In the genomic region with DNA sequence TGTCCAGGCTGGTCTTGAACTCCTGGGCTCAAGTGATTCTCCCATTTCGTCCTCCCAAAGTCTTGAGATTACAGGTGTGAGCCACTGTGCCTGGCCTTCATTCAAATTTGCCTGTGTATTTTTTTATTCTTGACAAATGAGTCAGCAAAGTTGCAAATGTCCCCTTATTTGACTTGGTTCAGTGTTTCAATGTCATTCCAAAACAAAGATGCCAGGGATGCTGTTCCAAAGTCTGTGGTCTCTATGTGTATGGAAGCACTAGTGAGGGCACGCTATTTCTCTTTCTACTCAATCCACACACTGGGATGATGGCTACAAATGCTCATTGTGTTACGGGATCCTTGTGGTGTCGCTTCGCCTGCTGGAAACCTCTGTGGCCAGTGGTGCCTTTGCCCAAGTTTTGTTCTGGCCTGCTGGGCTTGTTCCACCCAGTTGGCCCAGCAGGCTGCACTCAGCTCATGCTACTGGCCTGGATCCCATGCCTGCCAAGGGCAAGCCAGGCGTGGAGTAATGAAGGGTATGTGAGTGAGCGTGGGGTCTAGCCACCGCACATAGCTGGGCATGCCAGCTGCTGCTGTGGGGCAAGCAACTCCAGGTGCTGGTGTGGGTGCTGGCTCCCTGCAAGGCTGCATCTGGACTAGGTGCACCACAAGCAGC, we compare ENCODE assay signal across 18 cellular contexts. TPM values are rescaled to one million over a fixed set of nuclear protein-coding genes. Genes with fewer than 3 reads are reported as not detected.
DNase-seq lines count a peak whose midpoint lies in the region; ATAC-seq, FAIRE-seq and TF ChIP-seq lines count a peak whose summit lies in the region.
"Had no signal": no experiment of that assay in that cellular context is flagged by ENCODE, and none has a peak within 500 bp of the region (broad histone marks: within the 10 kb centered on the region; RNA-seq: fewer than 3 reads in every experiment).

No MANE protein-coding gene starts in this region.

- H3K9ac ChIP-seq in K562 (ENCODE audit: insufficient read depth in 1 of 2, low read depth in 2 of 2, low read length in 2 of 2) (no peak overlapping the region), liver (ENCODE audit: low read depth in 1 of 2, low read length in 2 of 2) (no peak overlapping the region), neuronal stem cell (ENCODE audit: low read depth, low read length, poor library complexity) (no peak overlapping the region)
- H3K9ac ChIP-seq: BLaER1 treated with 17β-estradiol and CSF1 and Interleukin-3, amounts not matched to agents 10 nM and 100 nM had no signal

- H3K79me2 ChIP-seq in K562 (ENCODE audit: control insufficient read depth, insufficient read depth, low read length): no peaks in the 10 kb centered on the region

- no peak overlapping the region for H2BK120ac ChIP-seq in neuronal stem cell (ENCODE audit: low read depth, low read length)

- H2BK15ac ChIP-seq in neuronal stem cell (ENCODE audit: low read length): no peak overlapping the region

- ATAC-seq in Right ventricle myocardium inferior (peak; percentile 9), K562 (no peak), HG03460 (IDR thresholded peaks at IDR 0.05; ENCODE audit: unreplicated experiment) (no peak), HG02759 (IDR thresholded peaks at IDR 0.05; ENCODE audit: unreplicated experiment) (no peak)
- ATAC-seq: CD8-positive, alpha-beta T cell; GM12878 had no signal

- no peaks in the 10 kb centered on the region for H3K9me1 ChIP-seq in K562 (ENCODE audit: control insufficient read depth, insufficient read depth, low read length)

- no peak for TF ChIP-seq CTCF in left ventricle myocardium inferior (IDR thresholded peaks at IDR 0.05; ENCODE audit: borderline replicate concordance)
- no peak for TF ChIP-seq CTCF in K562 (IDR thresholded peaks at IDR 0.05 in 2 of 3, conservative IDR thresholded peaks at IDR 0.05 in 1 of 3; ENCODE audit: insufficient read depth in 2 of 3, low read depth in 1 of 3, low read length in 3 of 3)
- no peak for TF ChIP-seq CTCF in liver (IDR thresholded peaks at IDR 0.05; ENCODE audit: low read depth, low read length, missing input control)
- no peak for TF ChIP-seq CTCF in prostate gland (IDR thresholded peaks at IDR 0.05)

- no peak for TF ChIP-seq EP300 in K562 (IDR thresholded peaks at IDR 0.05; ENCODE audit: low read length)

- H3K14ac ChIP-seq in neuronal stem cell (ENCODE audit: low read length): no peak overlapping the region

- intact Hi-C loops in Right ventricle myocardium inferior (cut with DNase I) (no loop called here), left ventricle myocardium inferior (cut with micrococcal nuclease) (no loop called here), K562 (cut with micrococcal nuclease) (no loop called here), prostate gland (cut with DNase I) (no loop called here)

- no TSS peak for BruUV-seq in K562 (replicated peaks; lab: Mats Ljungman, UMichigan)

- POLR2A ChIA-PET in K562 (lab: Yijun Ruan, JAX): interaction anchor here (1.1 kb wide), 1 partner anchor 11 kb away, joined by 4 read pairs; no protein-coding TSS in a partner anchor

- no peak overlapping the region for H4K91ac ChIP-seq in neuronal stem cell (ENCODE audit: low read depth, low read length, poor library complexity)

- no peak overlapping the region for H3K4me2 ChIP-seq in K562 (ENCODE audit: insufficient read depth, low read length)
- no peak overlapping the region for H3K4me2 ChIP-seq in neuronal stem cell (ENCODE audit: insufficient read depth, low read length, poor library complexity, severe bottlenecking)
- H3K4me2 ChIP-seq: BLaER1 treated with 17β-estradiol and CSF1 and Interleukin-3, amounts not matched to agents 10 nM and 100 nM had no signal

- TF ChIP-seq RAD21 in K562 (CRISPR knock-in tag; conservative IDR thresholded peaks at IDR 0.05 in 1 of 2, IDR thresholded peaks at IDR 0.05 in 1 of 2) (no peak), liver (IDR thresholded peaks at IDR 0.05) (no peak)

- H3K23ac ChIP-seq in neuronal stem cell (ENCODE audit: low read depth, low read length, poor library complexity): no peak overlapping the region

- no peaks in the 10 kb centered on the region for H4K20me1 ChIP-seq in K562 (replicated peaks; ENCODE audit: control insufficient read depth, insufficient read depth, low read length)
- H4K20me1 ChIP-seq: BLaER1 treated with 17β-estradiol and CSF1 and Interleukin-3, amounts not matched to agents 10 nM and 100 nM had no signal

- no peak for FAIRE-seq in K562 (lab: Jason Lieb, UNC)
- FAIRE-seq: GM12878, HTR-8/SVneo had no signal

- H3K4me1 ChIP-seq in left ventricle myocardium inferior (peaks cover 30% of the 10 kb centered on the region), K562 (replicated peaks in 1 of 2; ENCODE audit: control insufficient read depth in 2 of 2, insufficient read depth in 2 of 2, low read length in 2 of 2) (peaks cover 23 to 38% of the 10 kb centered on the region in 2 experiments), liver (ENCODE audit: control insufficient read depth in 4 of 4, insufficient read depth in 4 of 4, low read length in 3 of 4) (peaks cover 12 to 48% (median 24%) of the 10 kb centered on the region in 4 donors), neuronal stem cell (ENCODE audit: control insufficient read depth in 2 of 2, insufficient read depth in 1 of 2, low read depth in 1 of 2, low read length in 2 of 2) (peaks cover 0 to 4% of the 10 kb centered on the region in 2 donors), prostate gland (replicated peaks) (no peaks in the 10 kb centered on the region)

- no peak overlapping the region for H2AK5ac ChIP-seq in neuronal stem cell (ENCODE audit: low read depth, low read length)

- H3K27ac ChIP-seq in left ventricle myocardium inferior (replicated peaks) (no peak overlapping the region), K562 (ENCODE audit: extremely low read depth, low read depth, low read length) (no peak overlapping the region), liver (ENCODE audit: low read depth in 1 of 2, low read length in 2 of 2) (peak overlapping the region; percentile 57 to 63), neuronal stem cell (replicated peaks; ENCODE audit: low read length) (no peak overlapping the region), prostate gland (no peak overlapping the region)
- H3K27ac ChIP-seq: BLaER1 treated with 17β-estradiol and CSF1 and Interleukin-3, amounts not matched to agents 10 nM and 100 nM had no signal

- H3K27me3 ChIP-seq in left ventricle myocardium inferior (ENCODE audit: low read depth) (no peaks in the 10 kb centered on the region), K562 (ENCODE audit: control insufficient read depth in 2 of 2, insufficient read depth in 2 of 2, low read length in 2 of 2) (no peaks in the 10 kb centered on the region; a peak in 1 of 5 replicates), liver (ENCODE audit: control insufficient read depth in 4 of 4, insufficient read depth in 4 of 4, low read length in 3 of 4) (no peaks in the 10 kb centered on the region), neuronal stem cell (ENCODE audit: control insufficient read depth in 3 of 3, insufficient read depth in 3 of 3, low read depth in 1 of 3, low read length in 3 of 3) (peaks cover 0 to 5% (median 0%) of the 10 kb centered on the region in 3 experiments), prostate gland (replicated peaks; ENCODE audit: insufficient read depth) (no peaks in the 10 kb centered on the region)
- H3K27me3 ChIP-seq: BLaER1 treated with 17β-estradiol and CSF1 and Interleukin-3, amounts not matched to agents 10 nM and 100 nM had no signal

- no peak overlapping the region for H3K18ac ChIP-seq in neuronal stem cell (ENCODE audit: low read length)

- H3K79me1 ChIP-seq in neuronal stem cell (ENCODE audit: low read depth, low read length): no peaks in the 10 kb centered on the region

- in situ Hi-C loops in K562 (cut with MboI): no loop called here

- no peak overlapping the region for H2BK12ac ChIP-seq in neuronal stem cell (ENCODE audit: low read length)

- 71% methylated on average over 8 of the region's 8 CpGs for WGBS in K562 (ENCODE audit: insufficient coverage, low coverage, missing lambda C conversion rate)
- 38% methylated on average over 8 of the region's 8 CpGs for WGBS in liver
- no CpG with 5 or more reads among the region's 8 CpGs for WGBS in neuronal stem cell (ENCODE audit: extremely low coverage in 2 of 2, insufficient read length in 2 of 2, insufficient replicate concordance in 1 of 2), 2 donors
- 83% methylated on average over 8 of the region's 8 CpGs for WGBS in prostate gland

- no peak overlapping the region for H4K8ac ChIP-seq in neuronal stem cell (ENCODE audit: low read depth, low read length)

- no peaks in the 10 kb centered on the region for H3K36me3 ChIP-seq in left ventricle myocardium inferior
- no peaks in the 10 kb centered on the region for H3K36me3 ChIP-seq in K562 (ENCODE audit: control insufficient read depth, insufficient read depth, low read length)
- no peaks in the 10 kb centered on the region for H3K36me3 ChIP-seq in liver (ENCODE audit: control insufficient read depth in 4 of 4, insufficient read depth in 3 of 4, low read depth in 1 of 4, low read length in 3 of 4)
- H3K36me3 ChIP-seq in neuronal stem cell (replicated peaks in 1 of 2; ENCODE audit: control insufficient read depth in 2 of 2, insufficient read depth in 2 of 2, low read length in 2 of 2): no peaks in the 10 kb centered on the region
- no peaks in the 10 kb centered on the region for H3K36me3 ChIP-seq in prostate gland

- H2AFZ ChIP-seq in K562 (ENCODE audit: low read depth, low read length) (no peak overlapping the region), neuronal stem cell (ENCODE audit: low read length) (no peak overlapping the region)

- H3K4me3 ChIP-seq in left ventricle myocardium inferior: no peak overlapping the region
- no peak overlapping the region for H3K4me3 ChIP-seq in K562
- no peak overlapping the region for H3K4me3 ChIP-seq in liver (ENCODE audit: low read depth in 1 of 3, low read length in 3 of 3)
- no peak overlapping the region for H3K4me3 ChIP-seq in neuronal stem cell (ENCODE audit: low read length in 2 of 2)
- no peak overlapping the region for H3K4me3 ChIP-seq in prostate gland
- H3K4me3 ChIP-seq: BLaER1 treated with 17β-estradiol and CSF1 and Interleukin-3, amounts not matched to agents 10 nM and 100 nM; GM12878 had no signal

- peak overlapping the region; percentile 8 for H3K4ac ChIP-seq in neuronal stem cell (ENCODE audit: low read length)

- TF ChIP-seq POLR2A in K562 (conservative IDR thresholded peaks at IDR 0.05) (no peak), prostate gland (IDR thresholded peaks at IDR 0.05) (no peak)

- H2BK5ac ChIP-seq in neuronal stem cell (ENCODE audit: low read length): no peak overlapping the region

- H3K9me3 ChIP-seq in left ventricle myocardium inferior (replicated peaks): no peaks in the 10 kb centered on the region
- no peaks in the 10 kb centered on the region for H3K9me3 ChIP-seq in K562 (replicated peaks; ENCODE audit: control insufficient read depth, insufficient read depth, low read depth, low read length)
- H3K9me3 ChIP-seq in liver (ENCODE audit: control insufficient read depth in 4 of 4, low read length in 3 of 4): no peaks in the 10 kb centered on the region
- peaks cover 0 to 4% of the 10 kb centered on the region in 2 donors for H3K9me3 ChIP-seq in neuronal stem cell (replicated peaks in 1 of 2; ENCODE audit: control insufficient read depth in 2 of 2, insufficient read depth in 1 of 2, low read depth in 1 of 2, low read length in 2 of 2)
- no peaks in the 10 kb centered on the region for H3K9me3 ChIP-seq in prostate gland

- no peak for DNase-seq in Right ventricle myocardium inferior (ENCODE audit: missing footprints)
- no peak for DNase-seq in left ventricle myocardium inferior
- DNase-seq in K562 (ENCODE audit: extremely low read depth in 1 of 4, low spot score in 3 of 4): no peak
- DNase-seq in neuronal stem cell (ENCODE audit: low spot score): no peak
- DNase-seq in prostate gland (ENCODE audit: low spot score): no peak
- DNase-seq: 8988T; Calu3; CD8-positive, alpha-beta T cell; DND-41; EL; HCEC 1CT had no signal

- CTCF ChIA-PET in K562 (lab: Yijun Ruan, JAX; ENCODE audit: low intra/inter-chr PET ratio): no interaction called here

RNA-seq across cellular contexts. Expression of a gene that starts 35.6 kb away (rescaled TPM):
- 1.1 TPM for total RNA-seq in Right ventricle myocardium inferior
- total RNA-seq in left ventricle myocardium inferior: 1.0 TPM
- 0.79 and 1.4 TPM in 2 replicates for total RNA-seq in K562 (2011; cell fraction: chromatin; rRNA removed; ENCODE audit: low replicate concordance)
- total RNA-seq in K562 (2011; cell fraction: nucleolus; rRNA removed): 0.79 and 0.83 TPM in 2 replicates
- 1.5 and 3.9 TPM in 2 replicates for total RNA-seq in K562 (2011; cell fraction: nucleoplasm; rRNA removed)
- total RNA-seq in K562 (2014; rRNA removed): 0.24 and 0.36 TPM in 2 replicates
- total RNA-seq in K562 (2014; rRNA removed; fragmentation: Illumina TruSeq; extraction: Trizol): 0.73 and 0.93 TPM in 2 replicates
- 0.58 and 0.64 TPM in 2 replicates for total RNA-seq in K562 (2015; rRNA removed; fragmentation: Illumina TruSeq; extraction: Trizol)
- 0.64 and 0.65 TPM in 2 replicates for total RNA-seq in K562 (2021)
- 1.2 and 1.8 TPM in 2 replicates for polyA plus RNA-seq in K562 (2011; rRNA removed)
- 0.51 and 0.77 TPM in 2 replicates for polyA plus RNA-seq in K562 (2011; cell fraction: cytosol; rRNA removed)
- polyA plus RNA-seq in K562 (2011; cell fraction: nucleus; rRNA removed): 0.65 and 0.95 TPM in 2 replicates
- polyA plus RNA-seq in K562 (2012): 0.39 and 1.1 TPM in 2 replicates
- polyA plus RNA-seq in K562 (2014; fragmentation: Illumina TruSeq; extraction: Trizol): 0.90 and 0.97 TPM in 2 replicates
- polyA plus RNA-seq in K562 (2014; fragmentation: Nextera tagmentation; extraction: Ambion mirVana): under 1 TPM; 0.74 to 0.79 TPM
- 0.69 and 0.84 TPM in 2 replicates for polyA plus RNA-seq in K562 (2014; rRNA removed)
- polyA minus RNA-seq in K562 (2011; rRNA and poly(A)+ RNA removed): 1.0 and 1.4 TPM in 2 replicates
- polyA minus RNA-seq in K562 (2011; cell fraction: cytosol; rRNA and poly(A)+ RNA removed): 0.48 TPM in 1 of 2 replicates, not detected in the other
- 0.78 and 0.81 TPM in 2 replicates for polyA minus RNA-seq in K562 (2011; cell fraction: nucleus; rRNA and poly(A)+ RNA removed)
- total RNA-seq in liver: under 1 TPM; 0.75 TPM
- 1 to 10 TPM in 1 of 2 donors, under 1 TPM in 1; 0.45 to 1.0 TPM for polyA plus RNA-seq in liver
- 2.7 TPM for polyA plus RNA-seq in neuronal stem cell (2013, experiment 1 of 2)
- 2.6 TPM for polyA plus RNA-seq in neuronal stem cell (2013, experiment 2 of 2)
- total RNA-seq in prostate gland: under 1 TPM; 0.77 to 0.85 TPM
- total RNA-seq: G401 had no signal

RNA-seq across cellular contexts. Expression of a gene that starts 35.9 kb away (rescaled TPM):
- total RNA-seq in Right ventricle myocardium inferior (3.8 TPM), left ventricle myocardium inferior (4.8 TPM), K562 (2014; rRNA removed) (0.32 and 1.3 TPM in 2 replicates), K562 (2014; rRNA removed; fragmentation: Illumina TruSeq; extraction: Trizol) (0.84 and 1.1 TPM in 2 replicates), K562 (2015; rRNA removed; fragmentation: Illumina TruSeq; extraction: Trizol) (0.90 and 1.1 TPM in 2 replicates), K562 (2021) (0.67 and 0.71 TPM in 2 replicates), liver (1 to 10 TPM; 1.4 to 3.8 TPM), prostate gland (10 to 100 TPM in 1 of 2 donors, 1 to 10 TPM in 1; 7.3 to 10.2 TPM)
- 0.81 and 1.8 TPM in 2 replicates for total RNA-seq in K562 (2011; cell fraction: chromatin; rRNA removed; ENCODE audit: low replicate concordance)
- 0.26 and 0.33 TPM in 2 replicates for total RNA-seq in K562 (2011; cell fraction: nucleolus; rRNA removed)
- 0.46 and 0.81 TPM in 2 replicates for total RNA-seq in K562 (2011; cell fraction: nucleoplasm; rRNA removed)
- polyA plus RNA-seq in K562 (2011; rRNA removed) (0.34 and 0.72 TPM in 2 replicates), K562 (2014; fragmentation: Illumina TruSeq; extraction: Trizol) (0.51 and 0.77 TPM in 2 replicates), K562 (2014; fragmentation: Nextera tagmentation; extraction: Ambion mirVana) (under 1 TPM; 0.07 to 0.15 TPM), K562 (2014; rRNA removed) (0.45 TPM in 2 replicates), liver (under 1 TPM; 0.18 to 0.58 TPM)
- polyA plus RNA-seq in K562 (2011; cell fraction: cytosol; rRNA removed): 0.13 and 0.30 TPM in 2 replicates
- 0.41 and 0.45 TPM in 2 replicates for polyA plus RNA-seq in K562 (2011; cell fraction: nucleus; rRNA removed)
- polyA plus RNA-seq in K562 (2012): 0.77 and 1.8 TPM in 2 replicates
- 1.5 and 2.2 TPM in 2 replicates for polyA minus RNA-seq in K562 (2011; rRNA and poly(A)+ RNA removed)
- polyA minus RNA-seq in K562 (2011; cell fraction: cytosol; rRNA and poly(A)+ RNA removed): 0.46 and 0.76 TPM in 2 replicates
- polyA minus RNA-seq in K562 (2011; cell fraction: nucleus; rRNA and poly(A)+ RNA removed): 1.2 and 1.3 TPM in 2 replicates
- 3.2 TPM for polyA plus RNA-seq in neuronal stem cell (2013, experiment 1 of 2)
- 3.5 TPM for polyA plus RNA-seq in neuronal stem cell (2013, experiment 2 of 2)

Comparison
In these comparisons a context has a peak if more than half of its experiments do, and no peak if none do; other contexts are left out.
1. H3K27ac ChIP-seq: peak in liver (2 of 2); none in left ventricle myocardium inferior (single experiment), K562 (single experiment), neuronal stem cell (single experiment) and prostate gland (0 of 2).